8 cellular contexts compared by ENCODE assay signal in genomic region chr14:40417777-40418401, GRCh38.
DNase-seq lines count a peak whose midpoint lies in the region; ATAC-seq lines count a peak whose summit lies in the region.

No MANE protein-coding gene starts in this region.

- H3K27ac Mint-ChIP-seq in activated CD4-positive, alpha-beta memory T cell treated with anti-CD3 and anti-CD28 coated beads for 36 hours: no peak overlapping the region
- no peak overlapping the region for H3K27ac Mint-ChIP-seq in activated CD4-positive, alpha-beta memory T cell treated with anti-CD3 and anti-CD28 coated beads, Interleukin-2, amount 10 ng/mL, durations not matched to agents 7 days and 5 days

- ATAC-seq in HG03066 (IDR thresholded peaks at IDR 0.05; ENCODE audit: low read depth, unreplicated experiment): peak; percentile 82
- no peak for ATAC-seq in activated CD4-positive, CD25-positive, alpha-beta regulatory T cell treated with anti-CD3 and anti-CD28 coated beads, Interleukin-2, amount 50 U/mL, for 24 hours

- H3K4me3 Mint-ChIP-seq in activated CD4-positive, alpha-beta memory T cell treated with anti-CD3 and anti-CD28 coated beads for 36 hours: no peak overlapping the region
- H3K4me3 Mint-ChIP-seq in activated CD4-positive, alpha-beta memory T cell treated with anti-CD3 and anti-CD28 coated beads, Interleukin-2, amount 10 ng/mL, durations not matched to agents 7 days and 5 days: no peak overlapping the region

- no peaks in the 10 kb centered on the region for H3K9me3 Mint-ChIP-seq in activated CD4-positive, alpha-beta memory T cell treated with anti-CD3 and anti-CD28 coated beads for 36 hours
- H3K9me3 Mint-ChIP-seq in activated CD4-positive, alpha-beta memory T cell treated with anti-CD3 and anti-CD28 coated beads, Interleukin-2, amount 10 ng/mL, durations not matched to agents 7 days and 5 days: no peaks in the 10 kb centered on the region

- no peaks in the 10 kb centered on the region for H3K36me3 Mint-ChIP-seq in activated CD4-positive, alpha-beta memory T cell treated with anti-CD3 and anti-CD28 coated beads for 36 hours
- no peaks in the 10 kb centered on the region for H3K36me3 Mint-ChIP-seq in activated CD4-positive, alpha-beta memory T cell treated with anti-CD3 and anti-CD28 coated beads, Interleukin-2, amount 10 ng/mL, durations not matched to agents 7 days and 5 days (ENCODE audit: low read depth)

- DNase-seq in activated CD4-positive, alpha-beta memory T cell treated with anti-CD3 and anti-CD28 coated beads for 36 hours: peak; percentile 18
- no peak for DNase-seq in activated CD4-positive, alpha-beta memory T cell treated with anti-CD3 and anti-CD28 coated beads, Interleukin-2, amount 10 ng/mL, durations not matched to agents 7 days and 5 days
- DNase-seq in NCI-H748 treated with DMSO at 0.1 percent for 48 hours (lab: John Stamatoyannopoulos, UW) (peak; percentile 72), cerebellar cortex (ENCODE audit: low spot score) (peak; percentile 16), putamen (ENCODE audit: low spot score) (peak; percentile 14), dermis blood vessel endothelial cell (no peak)

- H3K4me1 Mint-ChIP-seq in activated CD4-positive, alpha-beta memory T cell treated with anti-CD3 and anti-CD28 coated beads for 36 hours (ENCODE audit: low read depth): no peaks in the 10 kb centered on the region
- no peaks in the 10 kb centered on the region for H3K4me1 Mint-ChIP-seq in activated CD4-positive, alpha-beta memory T cell treated with anti-CD3 and anti-CD28 coated beads, Interleukin-2, amount 10 ng/mL, durations not matched to agents 7 days and 5 days

- CTCF ChIA-PET in activated CD4-positive, alpha-beta memory T cell treated with anti-CD3 and anti-CD28 coated beads for 36 hours (lab: Charles Lee): interaction anchor here (1.2 kb wide), 1 partner anchor 300 kb away, joined by 4 read pairs; no protein-coding TSS in a partner anchor
- CTCF ChIA-PET in activated CD4-positive, alpha-beta memory T cell treated with anti-CD3 and anti-CD28 coated beads, Interleukin-2, amount 10 ng/mL, durations not matched to agents 7 days and 5 days (lab: Charles Lee): interaction anchor here (2.2 kb wide), 1 partner anchor 9 kb away, joined by 7 read pairs; no protein-coding TSS in a partner anchor

- H3K27me3 Mint-ChIP-seq in activated CD4-positive, alpha-beta memory T cell treated with anti-CD3 and anti-CD28 coated beads for 36 hours: no peaks in the 10 kb centered on the region
- H3K27me3 Mint-ChIP-seq in activated CD4-positive, alpha-beta memory T cell treated with anti-CD3 and anti-CD28 coated beads, Interleukin-2, amount 10 ng/mL, durations not matched to agents 7 days and 5 days: no peaks in the 10 kb centered on the region

- POLR2A ChIA-PET in activated CD4-positive, alpha-beta memory T cell treated with anti-CD3 and anti-CD28 coated beads for 36 hours (lab: Charles Lee): no interaction called here
- POLR2A ChIA-PET in activated CD4-positive, alpha-beta memory T cell treated with anti-CD3 and anti-CD28 coated beads, Interleukin-2, amount 10 ng/mL, durations not matched to agents 7 days and 5 days (lab: Charles Lee): no interaction called here

- intact Hi-C loops in activated CD4-positive, alpha-beta memory T cell treated with anti-CD3 and anti-CD28 coated beads for 36 hours (cut with micrococcal nuclease): no loop called here

Comparison
In these comparisons a context has a peak if more than half of its experiments do, and no peak if none do; other contexts are left out.
1. DNase-seq: peak in activated CD4-positive, alpha-beta memory T cell treated with anti-CD3 and anti-CD28 coated beads for 36 hours (single experiment), NCI-H748 treated with DMSO at 0.1 percent for 48 hours (single experiment), cerebellar cortex (single experiment) and putamen (single experiment); none in activated CD4-positive, alpha-beta memory T cell treated with anti-CD3 and anti-CD28 coated beads, Interleukin-2, amount 10 ng/mL, durations not matched to agents 7 days and 5 days (single experiment) and dermis blood vessel endothelial cell (single experiment).